In genomic region chr10:93595378-93596288, GRCh38 we compare ENCODE assay signal across 1 cellular context.
A peak's percentile ranks its signal among the peaks of the same experiment; 100 is the strongest.
TF ChIP-seq lines count a peak whose summit lies in the region.

No MANE protein-coding gene starts in this region.

TF ChIP-seq in HepG2, 621 proteins besides CTCF, POLR2A, EP300 and RAD21:
- TF ChIP-seq, protein P1, sequence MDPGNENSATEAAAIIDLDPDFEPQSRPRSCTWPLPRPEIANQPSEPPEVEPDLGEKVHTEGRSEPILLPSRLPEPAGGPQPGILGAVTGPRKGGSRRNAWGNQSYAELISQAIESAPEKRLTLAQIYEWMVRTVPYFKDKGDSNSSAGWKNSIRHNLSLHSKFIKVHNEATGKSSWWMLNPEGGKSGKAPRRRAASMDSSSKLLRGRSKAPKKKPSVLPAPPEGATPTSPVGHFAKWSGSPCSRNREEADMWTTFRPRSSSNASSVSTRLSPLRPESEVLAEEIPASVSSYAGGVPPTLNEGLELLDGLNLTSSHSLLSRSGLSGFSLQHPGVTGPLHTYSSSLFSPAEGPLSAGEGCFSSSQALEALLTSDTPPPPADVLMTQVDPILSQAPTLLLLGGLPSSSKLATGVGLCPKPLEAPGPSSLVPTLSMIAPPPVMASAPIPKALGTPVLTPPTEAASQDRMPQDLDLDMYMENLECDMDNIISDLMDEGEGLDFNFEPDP (CRISPR knock-in tag; conservative IDR thresholded peaks at IDR 0.05), result 0 out of 2 replicates have a peak, but pooled peaks have one; percentile 23
- TF ChIP-seq UBTF (CRISPR knock-in tag; IDR thresholded peaks at IDR 0.05), result 0 out of 2 replicates have a peak, but pooled peaks have one; percentile 9
- no peak for TF ChIP-seq ZNF790 (CRISPR knock-in tag; IDR thresholded peaks at IDR 0.05; ENCODE audit: borderline replicate concordance)
- no peak for TF ChIP-seq AGO2 (optimal IDR thresholded peaks at IDR 0.05; ENCODE audit: low read depth, low read length)
- TF ChIP-seq SMYD3 (CRISPR knock-in tag; IDR thresholded peaks at IDR 0.05), result no peak
- TF ChIP-seq RBFOX2 (IDR thresholded peaks at IDR 0.05; ENCODE audit: low read depth, low read length), result peak; percentile 76
- TF ChIP-seq NR2F6 (IDR thresholded peaks at IDR 0.05), result no peak
- TF ChIP-seq NR2F6 (CRISPR knock-in tag; IDR thresholded peaks at IDR 0.05), result no peak
- TF ChIP-seq ZNF343 (CRISPR knock-in tag; IDR thresholded peaks at IDR 0.05), result no peak
- TF ChIP-seq POLR2AphosphoS5 (IDR thresholded peaks at IDR 0.05; ENCODE audit: low read depth, low read length), result peak; percentile 56
- no peak for TF ChIP-seq NFYB (CRISPR knock-in tag; IDR thresholded peaks at IDR 0.05)
- TF ChIP-seq U2AF1 (optimal IDR thresholded peaks at IDR 0.05; ENCODE audit: low read depth, low read length), result no peak
- no peak for TF ChIP-seq ZSCAN12 (CRISPR knock-in tag; IDR thresholded peaks at IDR 0.05)
- no peak for TF ChIP-seq ZNF430 (CRISPR knock-in tag; IDR thresholded peaks at IDR 0.05)
- no peak for TF ChIP-seq KIAA2018 (CRISPR knock-in tag; IDR thresholded peaks at IDR 0.05; ENCODE audit: borderline replicate concordance)
- peak; percentile 63; the same call in 1 of the 2 replicates for TF ChIP-seq POLR2G (IDR thresholded peaks at IDR 0.05; ENCODE audit: low read depth, low read length)
- TF ChIP-seq ZMYM2 (CRISPR knock-in tag; IDR thresholded peaks at IDR 0.05), result no peak
- TF ChIP-seq ZNF598 (CRISPR knock-in tag; IDR thresholded peaks at IDR 0.05; ENCODE audit: borderline replicate concordance), result no peak
- no peak for TF ChIP-seq FOXJ3 (CRISPR knock-in tag; IDR thresholded peaks at IDR 0.05; ENCODE audit: borderline replicate concordance)
- TF ChIP-seq PAF1 (CRISPR knock-in tag; IDR thresholded peaks at IDR 0.05), result peak; percentile 86
- TF ChIP-seq, protein P2, sequence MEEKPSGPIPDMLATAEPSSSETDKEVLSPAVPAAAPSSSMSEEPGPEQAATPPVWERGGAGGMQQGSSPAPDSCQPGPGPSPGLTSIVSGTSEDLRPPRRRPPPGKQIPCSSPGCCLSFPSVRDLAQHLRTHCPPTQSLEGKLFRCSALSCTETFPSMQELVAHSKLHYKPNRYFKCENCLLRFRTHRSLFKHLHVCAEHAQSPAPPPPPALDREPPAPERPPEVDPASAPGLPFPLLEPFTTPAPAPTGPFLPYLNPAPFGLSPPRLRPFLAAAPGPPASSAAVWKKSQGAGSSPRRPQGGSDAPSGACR (CRISPR knock-in tag; IDR thresholded peaks at IDR 0.05), result 0 out of 2 replicates have a peak, but pooled peaks have one; percentile 30
- TF ChIP-seq RBM22 (optimal IDR thresholded peaks at IDR 0.05; ENCODE audit: low read length), result peak; percentile 89
- TF ChIP-seq, protein P3, sequence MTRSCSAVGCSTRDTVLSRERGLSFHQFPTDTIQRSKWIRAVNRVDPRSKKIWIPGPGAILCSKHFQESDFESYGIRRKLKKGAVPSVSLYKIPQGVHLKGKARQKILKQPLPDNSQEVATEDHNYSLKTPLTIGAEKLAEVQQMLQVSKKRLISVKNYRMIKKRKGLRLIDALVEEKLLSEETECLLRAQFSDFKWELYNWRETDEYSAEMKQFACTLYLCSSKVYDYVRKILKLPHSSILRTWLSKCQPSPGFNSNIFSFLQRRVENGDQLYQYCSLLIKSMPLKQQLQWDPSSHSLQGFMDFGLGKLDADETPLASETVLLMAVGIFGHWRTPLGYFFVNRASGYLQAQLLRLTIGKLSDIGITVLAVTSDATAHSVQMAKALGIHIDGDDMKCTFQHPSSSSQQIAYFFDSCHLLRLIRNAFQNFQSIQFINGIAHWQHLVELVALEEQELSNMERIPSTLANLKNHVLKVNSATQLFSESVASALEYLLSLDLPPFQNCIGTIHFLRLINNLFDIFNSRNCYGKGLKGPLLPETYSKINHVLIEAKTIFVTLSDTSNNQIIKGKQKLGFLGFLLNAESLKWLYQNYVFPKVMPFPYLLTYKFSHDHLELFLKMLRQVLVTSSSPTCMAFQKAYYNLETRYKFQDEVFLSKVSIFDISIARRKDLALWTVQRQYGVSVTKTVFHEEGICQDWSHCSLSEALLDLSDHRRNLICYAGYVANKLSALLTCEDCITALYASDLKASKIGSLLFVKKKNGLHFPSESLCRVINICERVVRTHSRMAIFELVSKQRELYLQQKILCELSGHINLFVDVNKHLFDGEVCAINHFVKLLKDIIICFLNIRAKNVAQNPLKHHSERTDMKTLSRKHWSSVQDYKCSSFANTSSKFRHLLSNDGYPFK (CRISPR knock-in tag; IDR thresholded peaks at IDR 0.05; ENCODE audit: borderline replicate concordance), result 0 out of 2 replicates have a peak, but pooled peaks have one; percentile 10
- no peak for TF ChIP-seq TBP (CRISPR knock-in tag; IDR thresholded peaks at IDR 0.05)
- no peak for TF ChIP-seq PTBP1 (IDR thresholded peaks at IDR 0.05; ENCODE audit: low read depth, low read length, poor library complexity, severe bottlenecking)
- TF ChIP-seq SOX6 (IDR thresholded peaks at IDR 0.05), result no peak
- TF ChIP-seq SOX6 (CRISPR knock-in tag; IDR thresholded peaks at IDR 0.05), result no peak
- TF ChIP-seq SALL1 (CRISPR knock-in tag; IDR thresholded peaks at IDR 0.05), result peak; percentile 28
